In genomic region chr12:46230985-46231384, GRCh38 we compare ENCODE assay signal across 21 cellular contexts. TPM values are rescaled to one million over a fixed set of nuclear protein-coding genes. Genes with fewer than 3 reads are reported as not detected.
DNase-seq lines count a peak whose midpoint lies in the region; ATAC-seq and TF ChIP-seq lines count a peak whose summit lies in the region.
"Had no signal": no experiment of that assay in that cellular context is flagged by ENCODE, and none has a peak within 500 bp of the region (broad histone marks: within the 10 kb centered on the region; RNA-seq: fewer than 3 reads in every experiment).

No MANE protein-coding gene starts in this region.

- 81 to 91% (median 90%) methylated on average over 5 of the region's 5 CpGs for WGBS in stomach, 5 donors

- H3K9me3 Mint-ChIP-seq in activated CD8-positive, alpha-beta memory T cell treated with anti-CD3 and anti-CD28 coated beads, Interleukin-2, amount 10 ng/mL, durations not matched to agents 7 days and 5 days (ENCODE audit: low read depth) = no peaks in the 10 kb centered on the region
- H3K9me3 Mint-ChIP-seq in activated naive CD8-positive, alpha-beta T cell treated with anti-CD3 and anti-CD28 coated beads for 36 hours = peaks cover 2% of the 10 kb centered on the region
- H3K9me3 Mint-ChIP-seq in stimulated activated effector memory CD8-positive, alpha-beta T cell treated with anti-CD3 and anti-CD28 coated beads, Interleukin-12 subunit alpha, Interleukin-12 subunit beta, amount 100 ng/mL, for 72 hours = no peaks in the 10 kb centered on the region
- H3K9me3 Mint-ChIP-seq in MCF 10A (ENCODE audit: unreplicated experiment) = no peaks in the 10 kb centered on the region

- intact Hi-C loops in MCF 10A (cut with micrococcal nuclease) = no loop called here
- intact Hi-C loops in stomach (cut with DNase I; ENCODE audit: low total_unique reads) = no loop called here

- no peak for DNase-seq in activated CD8-positive, alpha-beta memory T cell treated with anti-CD3 and anti-CD28 coated beads, Interleukin-2, amount 10 ng/mL, durations not matched to agents 7 days and 5 days
- no peak for DNase-seq in activated CD8-positive, alpha-beta memory T cell treated with anti-CD3 and anti-CD28 coated beads, Interleukin-2, amount 50 U/mL, for 4 hours
- DNase-seq in activated naive CD8-positive, alpha-beta T cell treated with anti-CD3 and anti-CD28 coated beads for 36 hours = no peak
- DNase-seq in stimulated activated effector memory CD8-positive, alpha-beta T cell treated with anti-CD3 and anti-CD28 coated beads, Interleukin-12 subunit alpha, Interleukin-12 subunit beta, amount 100 ng/mL, for 72 hours (ENCODE audit: low spot score in 2 of 2) = no peak
- DNase-seq in NCI-H187 treated with DMSO at 0.1 percent for 48 hours (lab: John Stamatoyannopoulos, UW) = no peak
- DNase-seq in MCF 10A (ENCODE audit: unreplicated experiment) = no peak
- no peak for DNase-seq in stomach
- DNase-seq: activated CD4-positive, alpha-beta T cell treated with anti-CD3 and anti-CD28 coated beads, Interleukin-2, amount 50 U/mL, for 4 hours; amniotic stem cell; colonic mucosa; effector memory CD4-positive, alpha-beta T cell; EL; foreskin fibroblast; heart right ventricle; NCI-H2171 treated with DMSO at 0.1 percent for 48 hours; NCI-H526 treated with DMSO at 0.1 percent for 48 hours; substantia nigra had no signal

- no peaks in the 10 kb centered on the region for H3K9me3 ChIP-seq in stomach
- H3K9me3 ChIP-seq: breast epithelium, colonic mucosa, heart right ventricle, SJSA1 had no signal

- peaks cover 0 to 7% (median 0%) of the 10 kb centered on the region in 4 donors for H3K36me3 ChIP-seq in stomach
- H3K36me3 ChIP-seq: breast epithelium, colonic mucosa, SJSA1 had no signal

- TF ChIP-seq CTCF in MCF 10A (IDR thresholded peaks at IDR 0.05; ENCODE audit: unreplicated experiment) (no peak), stomach (IDR thresholded peaks at IDR 0.05) (no peak)

- peaks cover 80% of the 10 kb centered on the region for H3K36me3 Mint-ChIP-seq in activated CD8-positive, alpha-beta memory T cell treated with anti-CD3 and anti-CD28 coated beads, Interleukin-2, amount 10 ng/mL, durations not matched to agents 7 days and 5 days
- peaks cover 85% of the 10 kb centered on the region for H3K36me3 Mint-ChIP-seq in activated naive CD8-positive, alpha-beta T cell treated with anti-CD3 and anti-CD28 coated beads for 36 hours
- peaks cover 96% of the 10 kb centered on the region for H3K36me3 Mint-ChIP-seq in stimulated activated effector memory CD8-positive, alpha-beta T cell treated with anti-CD3 and anti-CD28 coated beads, Interleukin-12 subunit alpha, Interleukin-12 subunit beta, amount 100 ng/mL, for 72 hours
- peaks cover 70% of the 10 kb centered on the region for H3K36me3 Mint-ChIP-seq in MCF 10A (ENCODE audit: insufficient read depth, unreplicated experiment)

- peak; percentile 79 for ATAC-seq in activated CD8-positive, alpha-beta memory T cell treated with anti-CD3 and anti-CD28 coated beads, Interleukin-2, amount 10 ng/mL, durations not matched to agents 7 days and 5 days
- peak; percentile 52 for ATAC-seq in GM18868 (IDR thresholded peaks at IDR 0.05; ENCODE audit: unreplicated experiment)
- peak; percentile 100 for ATAC-seq in stimulated activated effector memory CD8-positive, alpha-beta T cell treated with anti-CD3 and anti-CD28 coated beads, Interleukin-12 subunit alpha, Interleukin-12 subunit beta, amount 100 ng/mL, for 72 hours
- ATAC-seq: HCT116, heart right ventricle had no signal

- no peaks in the 10 kb centered on the region for H3K27me3 Mint-ChIP-seq in activated CD8-positive, alpha-beta memory T cell treated with anti-CD3 and anti-CD28 coated beads, Interleukin-2, amount 10 ng/mL, durations not matched to agents 7 days and 5 days
- no peaks in the 10 kb centered on the region for H3K27me3 Mint-ChIP-seq in activated naive CD8-positive, alpha-beta T cell treated with anti-CD3 and anti-CD28 coated beads for 36 hours
- no peaks in the 10 kb centered on the region for H3K27me3 Mint-ChIP-seq in MCF 10A (ENCODE audit: insufficient read depth, unreplicated experiment)

- H3K4me1 ChIP-seq in stomach = peaks cover 0 to 33% (median 15%) of the 10 kb centered on the region in 4 donors
- H3K4me1 ChIP-seq: breast epithelium, colonic mucosa, SJSA1 had no signal

- peak overlapping the region; percentile 66 for H3K27ac Mint-ChIP-seq in activated CD8-positive, alpha-beta memory T cell treated with anti-CD3 and anti-CD28 coated beads, Interleukin-2, amount 10 ng/mL, durations not matched to agents 7 days and 5 days
- H3K27ac Mint-ChIP-seq in activated naive CD8-positive, alpha-beta T cell treated with anti-CD3 and anti-CD28 coated beads for 36 hours = peak overlapping the region; percentile 25
- H3K27ac Mint-ChIP-seq in stimulated activated effector memory CD8-positive, alpha-beta T cell treated with anti-CD3 and anti-CD28 coated beads, Interleukin-12 subunit alpha, Interleukin-12 subunit beta, amount 100 ng/mL, for 72 hours = peak overlapping the region; percentile 79
- no peak overlapping the region for H3K27ac Mint-ChIP-seq in MCF 10A (ENCODE audit: low read depth, unreplicated experiment)

- H3K4me3 Mint-ChIP-seq in activated CD8-positive, alpha-beta memory T cell treated with anti-CD3 and anti-CD28 coated beads, Interleukin-2, amount 10 ng/mL, durations not matched to agents 7 days and 5 days = no peak overlapping the region
- H3K4me3 Mint-ChIP-seq in activated naive CD8-positive, alpha-beta T cell treated with anti-CD3 and anti-CD28 coated beads for 36 hours = no peak overlapping the region
- H3K4me3 Mint-ChIP-seq in stimulated activated effector memory CD8-positive, alpha-beta T cell treated with anti-CD3 and anti-CD28 coated beads, Interleukin-12 subunit alpha, Interleukin-12 subunit beta, amount 100 ng/mL, for 72 hours = no peak overlapping the region
- H3K4me3 Mint-ChIP-seq in MCF 10A (ENCODE audit: unreplicated experiment) = no peak overlapping the region

- no peak for TF ChIP-seq EP300 in stomach (IDR thresholded peaks at IDR 0.05)

- no peak for TF ChIP-seq POLR2A in stomach (IDR thresholded peaks at IDR 0.05)

- peaks cover 47% of the 10 kb centered on the region for H3K4me1 Mint-ChIP-seq in activated CD8-positive, alpha-beta memory T cell treated with anti-CD3 and anti-CD28 coated beads, Interleukin-2, amount 10 ng/mL, durations not matched to agents 7 days and 5 days
- peaks cover 63% of the 10 kb centered on the region for H3K4me1 Mint-ChIP-seq in activated naive CD8-positive, alpha-beta T cell treated with anti-CD3 and anti-CD28 coated beads for 36 hours
- H3K4me1 Mint-ChIP-seq in stimulated activated effector memory CD8-positive, alpha-beta T cell treated with anti-CD3 and anti-CD28 coated beads, Interleukin-12 subunit alpha, Interleukin-12 subunit beta, amount 100 ng/mL, for 72 hours = peaks cover 32% of the 10 kb centered on the region
- peaks cover 11% of the 10 kb centered on the region for H3K4me1 Mint-ChIP-seq in MCF 10A (ENCODE audit: insufficient read depth, unreplicated experiment)

- CTCF ChIA-PET in activated CD8-positive, alpha-beta memory T cell treated with anti-CD3 and anti-CD28 coated beads, Interleukin-2, amount 10 ng/mL, durations not matched to agents 7 days and 5 days (lab: Charles Lee) = no interaction called here
- CTCF ChIA-PET in MCF 10A (lab: Yijun Ruan, JAX) = no interaction called here

- BruUV-seq in MCF 10A (replicated peaks; lab: Mats Ljungman, UMichigan) = no TSS peak

- no peak overlapping the region for H3K27ac ChIP-seq in stomach
- H3K27ac ChIP-seq: breast epithelium, colonic mucosa, heart right ventricle, SJSA1 had no signal

- H3K27me3 ChIP-seq in stomach = no peaks in the 10 kb centered on the region
- H3K27me3 ChIP-seq: breast epithelium, colonic mucosa, heart right ventricle, SJSA1 had no signal

- POLR2A ChIA-PET in MCF 10A (lab: Yijun Ruan, JAX) = no interaction called here

- no peak overlapping the region for H3K4me3 ChIP-seq in stomach
- H3K4me3 ChIP-seq: breast epithelium, colonic mucosa, heart right ventricle, SJSA1 had no signal

RNA-seq across cellular contexts. Expression of gene SLC38A1, which starts 37.9 kb away (rescaled TPM):
- 100 to 1,000 TPM; 149 to 180 TPM for total RNA-seq in activated CD8-positive, alpha-beta memory T cell treated with anti-CD3 and anti-CD28 coated beads, Interleukin-2, amount 10 ng/mL, durations not matched to agents 7 days and 5 days
- 100 to 1,000 TPM; 255 to 260 TPM for total RNA-seq in activated naive CD8-positive, alpha-beta T cell treated with anti-CD3 and anti-CD28 coated beads for 36 hours
- total RNA-seq in MCF 10A (2022) = 327 and 339 TPM in 2 replicates
- total RNA-seq in stomach = 100 to 1,000 TPM in 3 of 5 donors, 10 to 100 TPM in 2; 50.7 to 164 (median 115) TPM
- 10 to 100 TPM in 1 of 3 donors, 1 to 10 TPM in 2; 3.2 to 14.0 (median 4.7) TPM for polyA plus RNA-seq in stomach
